28 cellular contexts compared by ENCODE assay signal in genomic region chr2:98155721-98156120, GRCh38.
DNase-seq lines count a peak whose midpoint lies in the region; ATAC-seq, FAIRE-seq and TF ChIP-seq lines count a peak whose summit lies in the region.
"Had no signal": no experiment of that assay in that cellular context is flagged by ENCODE, and none has a peak within 500 bp of the region (broad histone marks: within the 10 kb centered on the region; RNA-seq: fewer than 3 reads in every experiment).

No MANE protein-coding gene starts in this region.

- dilution Hi-C loops in keratinocyte (cut with MboI; ENCODE audit: extremely low pct_ligation_motif_present, low sequenced_read_pairs), result no loop called here

- H3K9ac ChIP-seq in keratinocyte (ENCODE audit: control insufficient read depth, extremely low read depth, insufficient read depth, low read length), result no peak overlapping the region
- H3K9ac ChIP-seq: GM23248 had no signal

- no peak overlapping the region for H3K4me3 ChIP-seq in right atrium auricular region
- no peak overlapping the region for H3K4me3 ChIP-seq in keratinocyte (ENCODE audit: control insufficient read depth in 2 of 3, extremely low read depth in 1 of 3, insufficient read depth in 2 of 3, low read depth in 1 of 3, low read length in 3 of 3)
- no peak overlapping the region for H3K4me3 ChIP-seq in H7 (ENCODE audit: insufficient read depth, low read depth, low read length)
- H3K4me3 ChIP-seq: GM12878, GM23248, HAP-1, MG63, PC-9 had no signal

- DNase-seq in NCI-H2171 treated with DMSO at 0.1 percent for 48 hours (lab: John Stamatoyannopoulos, UW), result peak; percentile 10
- DNase-seq in NCI-H2171 (lab: John Stamatoyannopoulos, UW), result no peak
- no peak for DNase-seq in right atrium auricular region (ENCODE audit: low spot score)
- no peak for DNase-seq in left ventricle myocardium superior
- DNase-seq in keratinocyte (ENCODE audit: low read depth, low spot score), result no peak
- DNase-seq in H7, result no peak
- no peak for DNase-seq in NCI-H2196 (lab: John Stamatoyannopoulos, UW; ENCODE audit: unreplicated experiment)
- DNase-seq: BE2C; CD8-positive, alpha-beta memory T cell; DMS 273 treated with DMSO at 0.1 percent for 48 hours; DMS79; EL; GDM1; GM23248; HFFc6; KG1; MG63; NCI-H1105 treated with DMSO at 0.1 percent for 48 hours; NCI-H146; NCI-H1930; NCI-H2107; NCI-H2227 treated with DMSO at 0.1 percent for 48 hours; NCI-H526 treated with DMSO at 0.1 percent for 48 hours; PC-9; SHP77 treated with DMSO at 0.1 percent for 48 hours had no signal

- no peak for FAIRE-seq in keratinocyte (lab: Jason Lieb, UNC)
- FAIRE-seq: GM12878 had no signal

- no peaks in the 10 kb centered on the region for H4K20me1 ChIP-seq in keratinocyte (ENCODE audit: control insufficient read depth, extremely low read depth, insufficient read depth, low read length)

- H3K4me1 ChIP-seq in right atrium auricular region, result peaks cover 0 to 58% of the 10 kb centered on the region in 2 donors
- H3K4me1 ChIP-seq in keratinocyte (ENCODE audit: control insufficient read depth, extremely low read depth, insufficient read depth, low read length), result peaks cover 9% of the 10 kb centered on the region
- H3K4me1 ChIP-seq: BE2C had no signal

- H3K36me3 ChIP-seq in right atrium auricular region, result no peaks in the 10 kb centered on the region
- H3K36me3 ChIP-seq in keratinocyte (ENCODE audit: control insufficient read depth in 2 of 2, extremely low read depth in 1 of 2, insufficient read depth in 2 of 2, low read length in 2 of 2), result no peaks in the 10 kb centered on the region
- H3K36me3 ChIP-seq in H7 (replicated peaks; ENCODE audit: control insufficient read depth, insufficient read depth, low read length), result no peaks in the 10 kb centered on the region
- H3K36me3 ChIP-seq: BE2C, HAP-1, MG63 had no signal

- intact Hi-C loops in left ventricle myocardium superior (cut with micrococcal nuclease), result no loop called here

- no peak for TF ChIP-seq CTCF in right atrium auricular region (IDR thresholded peaks at IDR 0.05)
- TF ChIP-seq CTCF in keratinocyte (optimal IDR thresholded peaks at IDR 0.05 in 1 of 3, IDR thresholded peaks at IDR 0.05 in 1 of 3, conservative IDR thresholded peaks at IDR 0.05 in 1 of 3; ENCODE audit: extremely low read depth in 1 of 3, insufficient read depth in 2 of 3, low read length in 3 of 3), result no peak

- H3K27me3 ChIP-seq in right atrium auricular region (no peaks in the 10 kb centered on the region), keratinocyte (ENCODE audit: control insufficient read depth, extremely low read depth, insufficient read depth, low read length) (no peaks in the 10 kb centered on the region), H7 (ENCODE audit: control insufficient read depth, insufficient read depth, low read length) (no peaks in the 10 kb centered on the region)
- H3K27me3 ChIP-seq: BE2C, MG63 had no signal

- H2AFZ ChIP-seq in keratinocyte (ENCODE audit: control insufficient read depth, low read length), result peak overlapping the region; percentile 51
- H2AFZ ChIP-seq: GM23248, PC-9 had no signal

- ATAC-seq in left ventricle myocardium superior, result no peak
- ATAC-seq: GM12878 had no signal

- H3K4me2 ChIP-seq in keratinocyte (ENCODE audit: control insufficient read depth, extremely low read depth, insufficient read depth, low read depth, low read length), result peak overlapping the region; percentile 60
- H3K4me2 ChIP-seq: PC-9 had no signal

- H3K27ac ChIP-seq in right atrium auricular region (peak overlapping the region; percentile 63 to 93), keratinocyte (ENCODE audit: control insufficient read depth, insufficient read depth, low read length) (no peak overlapping the region)
- H3K27ac ChIP-seq: 22Rv1, GM23248, PC-9 had no signal

- H3K9me1 ChIP-seq in keratinocyte (ENCODE audit: control insufficient read depth, extremely low read depth, insufficient read depth, low read length), result no peaks in the 10 kb centered on the region

- no peaks in the 10 kb centered on the region for H3K9me3 ChIP-seq in right atrium auricular region
- no peaks in the 10 kb centered on the region for H3K9me3 ChIP-seq in keratinocyte (ENCODE audit: control insufficient read depth, low read depth, low read length)
- H3K9me3 ChIP-seq: BE2C, HAP-1, MG63 had no signal

- no peaks in the 10 kb centered on the region for H3K79me2 ChIP-seq in keratinocyte (ENCODE audit: control insufficient read depth, insufficient read depth, low read length)
